15 cellular contexts compared by ENCODE assay signal in genomic region chr1:11105586-11105985, GRCh38. TPM values are rescaled to one million over a fixed set of nuclear protein-coding genes. Genes with fewer than 3 reads are reported as not detected.
A peak's percentile ranks its signal among the peaks of the same experiment; 100 is the strongest.
DNase-seq lines count a peak whose midpoint lies in the region; TF ChIP-seq lines count a peak whose summit lies in the region.
"Had no signal": no experiment of that assay in that cellular context is flagged by ENCODE, and none has a peak within 500 bp of the region (broad histone marks: within the 10 kb centered on the region; RNA-seq: fewer than 3 reads in every experiment).

No MANE protein-coding gene starts in this region.

- no peaks in the 10 kb centered on the region for H3K27me3 ChIP-seq in BE2C
- H3K27me3 ChIP-seq: BLaER1 had no signal

- H3K4me3 ChIP-seq in BE2C (ENCODE audit: low read depth, low read length): no peak overlapping the region
- H3K4me3 ChIP-seq: BLaER1, GM23338 had no signal

- no peaks in the 10 kb centered on the region; the same call in 1 of the 2 replicates for H3K36me3 ChIP-seq in BE2C

- TF ChIP-seq CTCF in neural crest cell (conservative IDR thresholded peaks at IDR 0.05): no peak
- TF ChIP-seq CTCF in BE2C (IDR thresholded peaks at IDR 0.05; ENCODE audit: low read depth, low read length): no peak

- H3K27me3 Mint-ChIP-seq in activated naive CD4-positive, alpha-beta T cell treated with anti-CD3 and anti-CD28 coated beads, Interleukin-2, amount 50 U/mL, for 24 hours: no peaks in the 10 kb centered on the region
- H3K27me3 Mint-ChIP-seq in neural crest cell (ENCODE audit: low read depth): no peaks in the 10 kb centered on the region
- H3K27me3 Mint-ChIP-seq: CD4-positive, CD25-positive, alpha-beta regulatory T cell had no signal

- no peak overlapping the region for H3K4me3 Mint-ChIP-seq in activated naive CD4-positive, alpha-beta T cell treated with anti-CD3 and anti-CD28 coated beads, Interleukin-2, amount 50 U/mL, for 24 hours
- H3K4me3 Mint-ChIP-seq in neural crest cell: no peak overlapping the region
- H3K4me3 Mint-ChIP-seq: CD4-positive, CD25-positive, alpha-beta regulatory T cell; CD8-positive, alpha-beta T cell; GM23338; H9 had no signal

- H3K9me3 ChIP-seq in BE2C: no peaks in the 10 kb centered on the region
- H3K9me3 ChIP-seq: BLaER1, Caco-2 had no signal

- H3K36me3 Mint-ChIP-seq in activated naive CD4-positive, alpha-beta T cell treated with anti-CD3 and anti-CD28 coated beads, Interleukin-2, amount 50 U/mL, for 24 hours: peaks cover 6% of the 10 kb centered on the region
- peaks cover 8% of the 10 kb centered on the region for H3K36me3 Mint-ChIP-seq in neural crest cell (ENCODE audit: low read depth)

- no peak for DNase-seq in activated naive CD4-positive, alpha-beta T cell (lab: John Stamatoyannopoulos, UW)
- DNase-seq in left kidney (ENCODE audit: low read depth, low spot score) (peak; percentile 47), neural crest cell (ENCODE audit: low read depth, low spot score) (no peak), BE2C (no peak), NCI-H1417 (lab: John Stamatoyannopoulos, UW) (no peak)
- DNase-seq: Caco-2; CD4-positive, CD25-positive, alpha-beta regulatory T cell; CD8-positive, alpha-beta T cell; DMS153; DND-41; H9 had no signal

- H3K4me1 Mint-ChIP-seq in activated naive CD4-positive, alpha-beta T cell treated with anti-CD3 and anti-CD28 coated beads, Interleukin-2, amount 50 U/mL, for 24 hours: peaks cover 5% of the 10 kb centered on the region
- peaks cover 23% of the 10 kb centered on the region for H3K4me1 Mint-ChIP-seq in neural crest cell
- H3K4me1 Mint-ChIP-seq: GM23338, H9 had no signal

- H3K4me1 ChIP-seq in BE2C: no peaks in the 10 kb centered on the region
- H3K4me1 ChIP-seq: BLaER1, Caco-2 had no signal

- H3K27ac Mint-ChIP-seq in activated naive CD4-positive, alpha-beta T cell treated with anti-CD3 and anti-CD28 coated beads, Interleukin-2, amount 50 U/mL, for 24 hours: peak overlapping the region; percentile 25
- peak overlapping the region; percentile 69 for H3K27ac Mint-ChIP-seq in neural crest cell (ENCODE audit: unreplicated experiment)
- H3K27ac Mint-ChIP-seq: CD4-positive, CD25-positive, alpha-beta regulatory T cell; CD8-positive, alpha-beta T cell; GM23338 had no signal

- no peaks in the 10 kb centered on the region for H3K9me3 Mint-ChIP-seq in activated naive CD4-positive, alpha-beta T cell treated with anti-CD3 and anti-CD28 coated beads, Interleukin-2, amount 50 U/mL, for 24 hours
- no peaks in the 10 kb centered on the region for H3K9me3 Mint-ChIP-seq in neural crest cell
- H3K9me3 Mint-ChIP-seq: CD4-positive, CD25-positive, alpha-beta regulatory T cell; CD8-positive, alpha-beta T cell; GM23338; H9 had no signal

RNA-seq across cellular contexts. Expression of gene EXOSC10, which starts 5.9 kb away (rescaled TPM):
- 115 and 127 TPM in 2 replicates for total RNA-seq in neural crest cell
- polyA plus RNA-seq in BE2C (2012; ENCODE audit: insufficient read depth, insufficient read length, low read depth): 39.4 TPM

RNA-seq across cellular contexts. Expression of gene SRM, which starts 45.8 kb away (rescaled TPM):
- total RNA-seq in neural crest cell: 147 and 152 TPM in 2 replicates
- polyA plus RNA-seq in BE2C (2012; ENCODE audit: insufficient read depth, insufficient read length, low read depth): 326 TPM

RNA-seq across cellular contexts. Expression of gene MASP2, which starts 58.5 kb away (rescaled TPM):
- 0.14 TPM in 1 of 2 replicates, not detected in the other for total RNA-seq in neural crest cell
- 3.6 TPM for polyA plus RNA-seq in BE2C (2012; ENCODE audit: insufficient read depth, insufficient read length, low read depth)
- total RNA-seq: CD4-positive, CD25-positive, alpha-beta regulatory T cell; H4 had no signal
